Comparison of ENCODE assay signal across 14 cellular contexts in genomic region chr16:86928517-86929148, GRCh38.
A peak's percentile ranks its signal among the peaks of the same experiment; 100 is the strongest.
DNase-seq lines count a peak whose midpoint lies in the region; ATAC-seq and TF ChIP-seq lines count a peak whose summit lies in the region.
"Had no signal": no experiment of that assay in that cellular context is flagged by ENCODE, and none has a peak within 500 bp of the region (broad histone marks: within the 10 kb centered on the region; RNA-seq: fewer than 3 reads in every experiment).

No MANE protein-coding gene starts in this region.

- no peak for TF ChIP-seq CTCF in GM12865 (IDR thresholded peaks at IDR 0.05; ENCODE audit: insufficient read depth, low read depth, low read length, missing control alignments)
- TF ChIP-seq CTCF in RWPE2 (IDR thresholded peaks at IDR 0.05; ENCODE audit: poor library complexity, severe bottlenecking) = no peak
- no peak for TF ChIP-seq CTCF in heart right ventricle (IDR thresholded peaks at IDR 0.05)
- TF ChIP-seq CTCF in prostate gland (IDR thresholded peaks at IDR 0.05) = no peak

- H3K9me3 ChIP-seq in RWPE2 (ENCODE audit: severe bottlenecking) (no peaks in the 10 kb centered on the region), heart right ventricle (no peaks in the 10 kb centered on the region), prostate gland (no peaks in the 10 kb centered on the region)
- H3K9me3 ChIP-seq: BLaER1 had no signal

- ATAC-seq in RWPE2 (ENCODE audit: low read depth) (no peak), heart right ventricle (peak in 5 of 8 donors; percentile 8 to 29 (median 15)), sciatic nerve (peak; percentile 20)
- ATAC-seq: activated T-helper 17 cell treated with anti-CD3 and anti-CD28 coated beads, Interleukin-2, amount 50 U/mL, for 72 hours had no signal

- no peak overlapping the region for H3K4me3 Mint-ChIP-seq in activated naive CD8-positive, alpha-beta T cell treated with anti-CD3 and anti-CD28 coated beads for 36 hours
- H3K4me3 Mint-ChIP-seq: activated T-helper 17 cell treated with anti-CD3 and anti-CD28 coated beads, Interleukin-2, amount 50 U/mL, for 72 hours; dendritic cell treated with granulocyte-macrophage colony-stimulating factor and Interleukin-4, amounts not matched to agents 40 ng/mL and 50 ng/mL, for 4 days; naive B cell had no signal

- peak overlapping the region; percentile 84 for H3K27ac ChIP-seq in RWPE2 (ENCODE audit: poor library complexity, severe bottlenecking)
- H3K27ac ChIP-seq in heart right ventricle = peak overlapping the region in 6 of 10 donors; percentile 9 to 65 (median 39)
- no peak overlapping the region for H3K27ac ChIP-seq in prostate gland
- H3K27ac ChIP-seq: BLaER1 had no signal

- H3K36me3 ChIP-seq in RWPE2 (ENCODE audit: low read depth) (no peaks in the 10 kb centered on the region), heart right ventricle (no peaks in the 10 kb centered on the region), prostate gland (no peaks in the 10 kb centered on the region)
- H3K36me3 ChIP-seq: BLaER1 had no signal

- H3K4me1 ChIP-seq in RWPE2 (ENCODE audit: insufficient read depth, poor library complexity, severe bottlenecking) (peaks cover 28% of the 10 kb centered on the region), heart right ventricle (peaks cover 7 to 40% (median 30%) of the 10 kb centered on the region in 9 donors), prostate gland (replicated peaks) (no peaks in the 10 kb centered on the region)
- H3K4me1 ChIP-seq: BLaER1 had no signal

- H3K4me3 ChIP-seq in GM12865 (ENCODE audit: low read depth, low read length) (no peak overlapping the region), RWPE2 (ENCODE audit: severe bottlenecking) (no peak overlapping the region), heart right ventricle (peak overlapping the region in 2 of 10 donors; percentile 4 to 10), prostate gland (no peak overlapping the region)
- H3K4me3 ChIP-seq: BLaER1 had no signal

- no peaks in the 10 kb centered on the region for H3K36me3 Mint-ChIP-seq in activated naive CD8-positive, alpha-beta T cell treated with anti-CD3 and anti-CD28 coated beads for 36 hours

- no peak overlapping the region for H3K27ac Mint-ChIP-seq in activated naive CD8-positive, alpha-beta T cell treated with anti-CD3 and anti-CD28 coated beads for 36 hours
- H3K27ac Mint-ChIP-seq: activated T-helper 17 cell treated with anti-CD3 and anti-CD28 coated beads, Interleukin-2, amount 50 U/mL, for 72 hours; dendritic cell treated with granulocyte-macrophage colony-stimulating factor and Interleukin-4, amounts not matched to agents 40 ng/mL and 50 ng/mL, for 4 days; naive B cell had no signal

- no peak for TF ChIP-seq POLR2A in prostate gland (IDR thresholded peaks at IDR 0.05)

- H3K4me1 Mint-ChIP-seq in activated naive CD8-positive, alpha-beta T cell treated with anti-CD3 and anti-CD28 coated beads for 36 hours = peaks cover 7% of the 10 kb centered on the region
- H3K4me1 Mint-ChIP-seq: activated T-helper 17 cell treated with anti-CD3 and anti-CD28 coated beads, Interleukin-2, amount 50 U/mL, for 72 hours had no signal

- H3K27me3 ChIP-seq in RWPE2 (ENCODE audit: insufficient read depth, poor library complexity, severe bottlenecking) = no peaks in the 10 kb centered on the region
- peaks cover 0 to 56% (median 2%) of the 10 kb centered on the region in 7 donors for H3K27me3 ChIP-seq in heart right ventricle
- peaks cover 18% of the 10 kb centered on the region for H3K27me3 ChIP-seq in prostate gland (replicated peaks; ENCODE audit: insufficient read depth)

- intact Hi-C loops in heart right ventricle (cut with DNase I) = no loop called here
- intact Hi-C loops in sciatic nerve (cut with DNase I) = no loop called here
- intact Hi-C loops in prostate gland (cut with DNase I) = no loop called here

- peaks cover 35% of the 10 kb centered on the region for H3K27me3 Mint-ChIP-seq in activated naive CD8-positive, alpha-beta T cell treated with anti-CD3 and anti-CD28 coated beads for 36 hours

- 39 to 57% methylated on average over 17 of the region's 17 CpGs for WGBS in heart right ventricle, 2 donors
- WGBS in prostate gland = 67% methylated on average over 17 of the region's 17 CpGs

- DNase-seq in GM12865 (ENCODE audit: low read depth) = peak; percentile 19
- no peak for DNase-seq in RWPE2 (ENCODE audit: low spot score)
- peak in 1 of 2 donors; percentile 32 for DNase-seq in heart right ventricle
- DNase-seq in sciatic nerve (ENCODE audit: low spot score) = no peak
- DNase-seq in activated naive CD8-positive, alpha-beta T cell treated with anti-CD3 and anti-CD28 coated beads for 36 hours = no peak
- DNase-seq in prostate gland (ENCODE audit: low spot score) = no peak
- no peak for DNase-seq in HuH-7.5 (ENCODE audit: low spot score)
- DNase-seq: DMS153, hippocampal formation, naive B cell, NCI-H510A had no signal

- H3K9me3 Mint-ChIP-seq in activated naive CD8-positive, alpha-beta T cell treated with anti-CD3 and anti-CD28 coated beads for 36 hours = no peaks in the 10 kb centered on the region
- H3K9me3 Mint-ChIP-seq: activated T-helper 17 cell treated with anti-CD3 and anti-CD28 coated beads, Interleukin-2, amount 50 U/mL, for 72 hours; dendritic cell treated with granulocyte-macrophage colony-stimulating factor and Interleukin-4, amounts not matched to agents 40 ng/mL and 50 ng/mL, for 4 days had no signal

Comparison
In these comparisons a context has a peak if more than half of its experiments do, and no peak if none do; other contexts are left out.
1. H3K27ac ChIP-seq: peak in RWPE2 (single experiment) and heart right ventricle (6 of 10); none in prostate gland (0 of 2).